In the genomic region with DNA sequence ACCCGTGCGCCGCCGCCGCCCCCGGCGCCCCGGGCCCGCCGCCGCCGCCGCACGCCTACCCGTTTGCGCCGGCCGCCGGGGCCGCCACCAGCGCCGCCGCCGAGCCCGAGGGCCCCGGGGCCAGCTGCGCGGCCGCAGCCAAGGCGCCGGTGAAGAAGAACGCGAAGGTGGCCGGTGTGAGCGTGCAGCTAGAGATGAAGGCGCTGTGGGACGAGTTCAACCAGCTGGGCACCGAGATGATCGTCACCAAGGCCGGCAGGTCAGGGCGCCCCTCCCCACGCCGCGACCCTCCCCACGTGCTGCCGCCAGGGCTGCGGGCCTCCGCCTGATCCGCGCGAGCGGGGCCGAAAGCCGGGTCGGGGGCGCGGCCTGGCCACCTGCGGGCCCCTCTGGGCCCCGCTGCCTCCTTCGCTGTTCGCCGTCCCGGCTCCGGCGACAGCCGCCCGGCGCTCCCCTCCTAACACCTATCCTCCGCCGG, we compare ENCODE assay signal across 1 cellular context.
TF ChIP-seq lines count a peak whose summit lies in the region.

No MANE protein-coding gene starts in this region.

TF ChIP-seq in K562, 482 proteins besides CTCF, POLR2A, EP300 and RAD21 (continued from another document):
- TF ChIP-seq, protein P1, sequence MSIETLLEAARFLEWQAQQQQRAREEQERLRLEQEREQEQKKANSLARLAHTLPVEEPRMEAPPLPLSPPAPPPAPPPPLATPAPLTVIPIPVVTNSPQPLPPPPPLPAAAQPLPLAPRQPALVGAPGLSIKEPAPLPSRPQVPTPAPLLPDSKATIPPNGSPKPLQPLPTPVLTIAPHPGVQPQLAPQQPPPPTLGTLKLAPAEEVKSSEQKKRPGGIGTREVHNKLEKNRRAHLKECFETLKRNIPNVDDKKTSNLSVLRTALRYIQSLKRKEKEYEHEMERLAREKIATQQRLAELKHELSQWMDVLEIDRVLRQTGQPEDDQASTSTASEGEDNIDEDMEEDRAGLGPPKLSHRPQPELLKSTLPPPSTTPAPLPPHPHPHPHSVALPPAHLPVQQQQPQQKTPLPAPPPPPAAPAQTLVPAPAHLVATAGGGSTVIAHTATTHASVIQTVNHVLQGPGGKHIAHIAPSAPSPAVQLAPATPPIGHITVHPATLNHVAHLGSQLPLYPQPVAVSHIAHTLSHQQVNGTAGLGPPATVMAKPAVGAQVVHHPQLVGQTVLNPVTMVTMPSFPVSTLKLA (conservative IDR thresholded peaks at IDR 0.05), result no peak
- TF ChIP-seq MYBL2 (IDR thresholded peaks at IDR 0.05; ENCODE audit: low read depth) (no peak), MYBL2 (CRISPR knock-in tag; IDR thresholded peaks at IDR 0.05; ENCODE audit: borderline replicate concordance) (no peak), NFIC (IDR thresholded peaks at IDR 0.05) (no peak), ZEB2 (IDR thresholded peaks at IDR 0.05) (no peak), ZBED1 (IDR thresholded peaks at IDR 0.05) (no peak), SNIP1 (IDR thresholded peaks at IDR 0.05; ENCODE audit: low read depth) (no peak), HLTF (IDR thresholded peaks at IDR 0.05) (no peak), SIN3B (IDR thresholded peaks at IDR 0.05; ENCODE audit: low read depth) (no peak), ZFP36 (IDR thresholded peaks at IDR 0.05; ENCODE audit: low read depth, low read length, partially characterized antibody) (no peak), HMGN3 (IDR thresholded peaks at IDR 0.05; ENCODE audit: borderline replicate concordance, extremely low read depth, insufficient read length, low read depth, low read length) (peak; percentile 14), SAP30 (IDR thresholded peaks at IDR 0.05; ENCODE audit: borderline replicate concordance, insufficient read depth, low read depth, low read length, poor library complexity, severe bottlenecking) (peak; percentile 40), WHSC1 (IDR thresholded peaks at IDR 0.05; ENCODE audit: low read length) (peak; percentile 17), CHD1 (IDR thresholded peaks at IDR 0.05; ENCODE audit: low read length) (peak; percentile 96), GATAD2B (IDR thresholded peaks at IDR 0.05; ENCODE audit: borderline replicate concordance) (0 out of 2 replicates have a peak, but pooled peaks have one; percentile 48), ZNF24 (IDR thresholded peaks at IDR 0.05) (no peak), ZNF384 (IDR thresholded peaks at IDR 0.05; ENCODE audit: low read depth, low read length) (no peak), SIX5 (IDR thresholded peaks at IDR 0.05; ENCODE audit: borderline replicate concordance in 1 of 2, insufficient read depth in 1 of 2, low read depth in 1 of 2, low read length in 2 of 2) (no peak), SRF (CRISPR knock-in tag; IDR thresholded peaks at IDR 0.05) (no peak), RBM25 (IDR thresholded peaks at IDR 0.05; ENCODE audit: low read depth, low read length, severe bottlenecking) (no peak), NR4A1 (CRISPR knock-in tag; IDR thresholded peaks at IDR 0.05) (no peak), NR4A1 (tag; IDR thresholded peaks at IDR 0.05) (no peak), BRCA1 (IDR thresholded peaks at IDR 0.05) (no peak), BRCA1 (CRISPR knock-in tag; IDR thresholded peaks at IDR 0.05) (no peak), CEBPB (tag; IDR thresholded peaks at IDR 0.05) (no peak), HDAC3 (IDR thresholded peaks at IDR 0.05; ENCODE audit: borderline replicate concordance, partially characterized antibody) (no peak), RCOR1 (IDR thresholded peaks at IDR 0.05; ENCODE audit: borderline replicate concordance in 1 of 2, low read depth in 2 of 2, low read length in 2 of 2) (no peak), FOXA1 (IDR thresholded peaks at IDR 0.05; ENCODE audit: borderline replicate concordance) (no peak), ZNF75A (CRISPR knock-in tag; IDR thresholded peaks at IDR 0.05) (no peak), SRSF7 (optimal IDR thresholded peaks at IDR 0.05; ENCODE audit: low read depth, low read length) (no peak), SRSF9 (IDR thresholded peaks at IDR 0.05; ENCODE audit: borderline replicate concordance, low read depth, low read length) (no peak), ERF (CRISPR knock-in tag; IDR thresholded peaks at IDR 0.05) (peak; percentile 32; the same call in 1 of the 2 replicates), IFI16 (CRISPR knock-in tag; IDR thresholded peaks at IDR 0.05) (no peak), KDM2B (CRISPR knock-in tag; IDR thresholded peaks at IDR 0.05) (peak; percentile 49; the same call in 1 of the 2 replicates), SIN3A (IDR thresholded peaks at IDR 0.05; ENCODE audit: borderline replicate concordance in 2 of 2, control insufficient read depth in 1 of 2, low read depth in 2 of 2, low read length in 2 of 2) (peak in 1 of 2 experiments; percentile 44; a peak in 1 of 4 replicates), POLR2G (IDR thresholded peaks at IDR 0.05; ENCODE audit: low read depth, low read length) (peak; percentile 49; the same call in 1 of the 2 replicates), CBFA2T3 (IDR thresholded peaks at IDR 0.05) (no peak), L3MBTL2 (IDR thresholded peaks at IDR 0.05) (peak; percentile 74), MEF2A (IDR thresholded peaks at IDR 0.05; ENCODE audit: control insufficient read depth, low read depth, low read length) (no peak), PHF8 (IDR thresholded peaks at IDR 0.05; ENCODE audit: borderline replicate concordance, low read length) (no peak), SP2 (IDR thresholded peaks at IDR 0.05; ENCODE audit: extremely low read depth, low read depth, low read length, poor library complexity, severe bottlenecking) (no peak)
- TF ChIP-seq, protein P2, sequence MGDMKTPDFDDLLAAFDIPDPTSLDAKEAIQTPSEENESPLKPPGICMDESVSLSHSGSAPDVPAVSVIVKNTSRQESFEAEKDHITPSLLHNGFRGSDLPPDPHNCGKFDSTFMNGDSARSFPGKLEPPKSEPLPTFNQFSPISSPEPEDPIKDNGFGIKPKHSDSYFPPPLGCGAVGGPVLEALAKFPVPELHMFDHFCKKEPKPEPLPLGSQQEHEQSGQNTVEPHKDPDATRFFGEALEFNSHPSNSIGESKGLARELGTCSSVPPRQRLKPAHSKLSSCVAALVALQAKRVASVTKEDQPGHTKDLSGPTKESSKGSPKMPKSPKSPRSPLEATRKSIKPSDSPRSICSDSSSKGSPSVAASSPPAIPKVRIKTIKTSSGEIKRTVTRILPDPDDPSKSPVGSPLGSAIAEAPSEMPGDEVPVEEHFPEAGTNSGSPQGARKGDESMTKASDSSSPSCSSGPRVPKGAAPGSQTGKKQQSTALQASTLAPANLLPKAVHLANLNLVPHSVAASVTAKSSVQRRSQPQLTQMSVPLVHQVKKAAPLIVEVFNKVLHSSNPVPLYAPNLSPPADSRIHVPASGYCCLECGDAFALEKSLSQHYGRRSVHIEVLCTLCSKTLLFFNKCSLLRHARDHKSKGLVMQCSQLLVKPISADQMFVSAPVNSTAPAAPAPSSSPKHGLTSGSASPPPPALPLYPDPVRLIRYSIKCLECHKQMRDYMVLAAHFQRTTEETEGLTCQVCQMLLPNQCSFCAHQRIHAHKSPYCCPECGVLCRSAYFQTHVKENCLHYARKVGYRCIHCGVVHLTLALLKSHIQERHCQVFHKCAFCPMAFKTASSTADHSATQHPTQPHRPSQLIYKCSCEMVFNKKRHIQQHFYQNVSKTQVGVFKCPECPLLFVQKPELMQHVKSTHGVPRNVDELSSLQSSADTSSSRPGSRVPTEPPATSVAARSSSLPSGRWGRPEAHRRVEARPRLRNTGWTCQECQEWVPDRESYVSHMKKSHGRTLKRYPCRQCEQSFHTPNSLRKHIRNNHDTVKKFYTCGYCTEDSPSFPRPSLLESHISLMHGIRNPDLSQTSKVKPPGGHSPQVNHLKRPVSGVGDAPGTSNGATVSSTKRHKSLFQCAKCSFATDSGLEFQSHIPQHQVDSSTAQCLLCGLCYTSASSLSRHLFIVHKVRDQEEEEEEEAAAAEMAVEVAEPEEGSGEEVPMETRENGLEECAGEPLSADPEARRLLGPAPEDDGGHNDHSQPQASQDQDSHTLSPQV (IDR thresholded peaks at IDR 0.05), result no peak
- TF ChIP-seq, protein P3, sequence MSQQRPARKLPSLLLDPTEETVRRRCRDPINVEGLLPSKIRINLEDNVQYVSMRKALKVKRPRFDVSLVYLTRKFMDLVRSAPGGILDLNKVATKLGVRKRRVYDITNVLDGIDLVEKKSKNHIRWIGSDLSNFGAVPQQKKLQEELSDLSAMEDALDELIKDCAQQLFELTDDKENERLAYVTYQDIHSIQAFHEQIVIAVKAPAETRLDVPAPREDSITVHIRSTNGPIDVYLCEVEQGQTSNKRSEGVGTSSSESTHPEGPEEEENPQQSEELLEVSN (IDR thresholded peaks at IDR 0.05; ENCODE audit: borderline replicate concordance in 1 of 2, extremely low read depth in 1 of 2, insufficient read depth in 1 of 2, insufficient read length in 1 of 2, low read depth in 1 of 2, low read length in 1 of 2, poor library complexity in 1 of 2, severe bottlenecking in 1 of 2), result peak in 1 of 2 experiments; percentile 52
- TF ChIP-seq, protein P4, sequence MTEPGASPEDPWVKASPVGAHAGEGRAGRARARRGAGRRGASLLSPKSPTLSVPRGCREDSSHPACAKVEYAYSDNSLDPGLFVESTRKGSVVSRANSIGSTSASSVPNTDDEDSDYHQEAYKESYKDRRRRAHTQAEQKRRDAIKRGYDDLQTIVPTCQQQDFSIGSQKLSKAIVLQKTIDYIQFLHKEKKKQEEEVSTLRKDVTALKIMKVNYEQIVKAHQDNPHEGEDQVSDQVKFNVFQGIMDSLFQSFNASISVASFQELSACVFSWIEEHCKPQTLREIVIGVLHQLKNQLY (CRISPR knock-in tag; conservative IDR thresholded peaks at IDR 0.05), result no peak
- TF ChIP-seq, protein P5, sequence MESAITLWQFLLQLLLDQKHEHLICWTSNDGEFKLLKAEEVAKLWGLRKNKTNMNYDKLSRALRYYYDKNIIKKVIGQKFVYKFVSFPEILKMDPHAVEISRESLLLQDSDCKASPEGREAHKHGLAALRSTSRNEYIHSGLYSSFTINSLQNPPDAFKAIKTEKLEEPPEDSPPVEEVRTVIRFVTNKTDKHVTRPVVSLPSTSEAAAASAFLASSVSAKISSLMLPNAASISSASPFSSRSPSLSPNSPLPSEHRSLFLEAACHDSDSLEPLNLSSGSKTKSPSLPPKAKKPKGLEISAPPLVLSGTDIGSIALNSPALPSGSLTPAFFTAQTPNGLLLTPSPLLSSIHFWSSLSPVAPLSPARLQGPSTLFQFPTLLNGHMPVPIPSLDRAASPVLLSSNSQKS (CRISPR knock-in tag; IDR thresholded peaks at IDR 0.05), result no peak
- TF ChIP-seq, protein P6, sequence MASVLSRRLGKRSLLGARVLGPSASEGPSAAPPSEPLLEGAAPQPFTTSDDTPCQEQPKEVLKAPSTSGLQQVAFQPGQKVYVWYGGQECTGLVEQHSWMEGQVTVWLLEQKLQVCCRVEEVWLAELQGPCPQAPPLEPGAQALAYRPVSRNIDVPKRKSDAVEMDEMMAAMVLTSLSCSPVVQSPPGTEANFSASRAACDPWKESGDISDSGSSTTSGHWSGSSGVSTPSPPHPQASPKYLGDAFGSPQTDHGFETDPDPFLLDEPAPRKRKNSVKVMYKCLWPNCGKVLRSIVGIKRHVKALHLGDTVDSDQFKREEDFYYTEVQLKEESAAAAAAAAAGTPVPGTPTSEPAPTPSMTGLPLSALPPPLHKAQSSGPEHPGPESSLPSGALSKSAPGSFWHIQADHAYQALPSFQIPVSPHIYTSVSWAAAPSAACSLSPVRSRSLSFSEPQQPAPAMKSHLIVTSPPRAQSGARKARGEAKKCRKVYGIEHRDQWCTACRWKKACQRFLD (CRISPR knock-in tag; IDR thresholded peaks at IDR 0.05), result peak; percentile 63
